In the genomic region with DNA sequence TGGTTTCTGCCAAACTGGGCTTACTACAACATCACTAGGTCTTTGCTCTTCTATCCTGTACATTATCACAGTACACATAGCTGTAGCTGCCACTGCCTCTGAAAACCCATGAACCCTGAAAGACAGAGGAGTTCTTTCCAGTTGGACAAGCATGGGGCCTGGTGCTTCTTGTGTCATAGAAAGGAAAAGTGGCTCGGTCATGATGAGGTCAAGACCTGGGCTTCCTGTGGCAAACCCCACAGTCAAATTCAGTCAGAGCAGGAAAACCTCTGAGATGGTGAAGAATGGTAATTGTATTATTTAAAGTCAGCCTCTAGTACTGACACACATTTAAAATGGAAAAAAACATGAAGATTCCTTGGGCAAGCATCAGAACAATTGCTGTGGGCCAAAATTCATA, we compare ENCODE assay signal across 12 cellular contexts.
DNase-seq lines count a peak whose midpoint lies in the region; ATAC-seq lines count a peak whose summit lies in the region.
"Had no signal": no experiment of that assay in that cellular context is flagged by ENCODE, and none has a peak within 500 bp of the region (broad histone marks: within the 10 kb centered on the region; RNA-seq: fewer than 3 reads in every experiment).

No MANE protein-coding gene starts in this region.

- no peaks in the 10 kb centered on the region for H3K36me3 Mint-ChIP-seq in T-helper 2 cell treated with Interferon-gamma antibody and Interleukin-4, amounts not matched to agents 5 μg/mL and 100 μg/mL, for 36 hours (ENCODE audit: low read depth)
- H3K36me3 Mint-ChIP-seq in naive B cell = peaks cover 0 to 5% of the 10 kb centered on the region in 2 donors
- no peaks in the 10 kb centered on the region for H3K36me3 Mint-ChIP-seq in activated T-helper 2 cell treated with anti-CD3 and anti-CD28 coated beads, Interferon-gamma antibody, Interleukin-2, Interleukin-4, amounts not matched to agents 10 μg/mL and 5 μg/mL and 100 μg/mL, durations not matched to agents 14 hours and 24 hours and 36 hours (ENCODE audit: low read depth)

- intact Hi-C loops in activated T-helper 2 cell treated with anti-CD3 and anti-CD28 coated beads, Interferon-gamma antibody, Interleukin-2, Interleukin-4, amounts not matched to agents 10 μg/mL and 5 μg/mL and 100 μg/mL, durations not matched to agents 14 hours and 24 hours and 36 hours (cut with micrococcal nuclease) = no loop called here

- peaks cover 4% of the 10 kb centered on the region for H3K4me1 Mint-ChIP-seq in T-helper 2 cell treated with Interferon-gamma antibody and Interleukin-4, amounts not matched to agents 5 μg/mL and 100 μg/mL, for 36 hours (ENCODE audit: low read depth)
- peaks cover 0 to 6% (median 4%) of the 10 kb centered on the region in 3 donors for H3K4me1 Mint-ChIP-seq in naive B cell
- H3K4me1 Mint-ChIP-seq in activated T-helper 2 cell treated with anti-CD3 and anti-CD28 coated beads, Interferon-gamma antibody, Interleukin-2, Interleukin-4, amounts not matched to agents 10 μg/mL and 5 μg/mL and 100 μg/mL, durations not matched to agents 14 hours and 24 hours and 36 hours (ENCODE audit: low read depth) = peaks cover 5% of the 10 kb centered on the region

- H3K27me3 Mint-ChIP-seq in T-helper 2 cell treated with Interferon-gamma antibody and Interleukin-4, amounts not matched to agents 5 μg/mL and 100 μg/mL, for 36 hours (ENCODE audit: low read depth) = peaks cover 3% of the 10 kb centered on the region
- peaks cover 0 to 5% (median 0%) of the 10 kb centered on the region in 3 donors for H3K27me3 Mint-ChIP-seq in naive B cell
- no peaks in the 10 kb centered on the region for H3K27me3 Mint-ChIP-seq in activated T-helper 2 cell treated with anti-CD3 and anti-CD28 coated beads, Interferon-gamma antibody, Interleukin-2, Interleukin-4, amounts not matched to agents 10 μg/mL and 5 μg/mL and 100 μg/mL, durations not matched to agents 14 hours and 24 hours and 36 hours (ENCODE audit: low read depth)

- H3K9me3 Mint-ChIP-seq in T-helper 2 cell treated with Interferon-gamma antibody and Interleukin-4, amounts not matched to agents 5 μg/mL and 100 μg/mL, for 36 hours = no peaks in the 10 kb centered on the region
- H3K9me3 Mint-ChIP-seq in naive B cell = peaks cover 0 to 20% (median 6%) of the 10 kb centered on the region in 7 donors
- H3K9me3 Mint-ChIP-seq in activated T-helper 2 cell treated with anti-CD3 and anti-CD28 coated beads, Interferon-gamma antibody, Interleukin-2, Interleukin-4, amounts not matched to agents 10 μg/mL and 5 μg/mL and 100 μg/mL, durations not matched to agents 14 hours and 24 hours and 36 hours = no peaks in the 10 kb centered on the region

- no peak overlapping the region for H3K27ac Mint-ChIP-seq in T-helper 2 cell treated with Interferon-gamma antibody and Interleukin-4, amounts not matched to agents 5 μg/mL and 100 μg/mL, for 36 hours
- peak overlapping the region in 1 of 6 donors; percentile 48 for H3K27ac Mint-ChIP-seq in naive B cell
- no peak overlapping the region for H3K27ac Mint-ChIP-seq in activated T-helper 2 cell treated with anti-CD3 and anti-CD28 coated beads, Interferon-gamma antibody, Interleukin-2, Interleukin-4, amounts not matched to agents 10 μg/mL and 5 μg/mL and 100 μg/mL, durations not matched to agents 14 hours and 24 hours and 36 hours

- DNase-seq in T-helper 2 cell treated with Interferon-gamma antibody and Interleukin-4, amounts not matched to agents 5 μg/mL and 100 μg/mL, for 36 hours (ENCODE audit: low spot score) = peak; percentile 4
- DNase-seq in T-helper 2 cell = no peak
- peak; percentile 0 for DNase-seq in naive B cell
- no peak for DNase-seq in effector CD4-positive, alpha-beta T cell
- no peak for DNase-seq in activated T-helper 2 cell treated with anti-CD3 and anti-CD28 coated beads, Interferon-gamma antibody, Interleukin-2, Interleukin-4, amounts not matched to agents 10 μg/mL and 5 μg/mL and 100 μg/mL, durations not matched to agents 14 hours and 24 hours and 36 hours (ENCODE audit: low spot score)
- DNase-seq in activated naive CD4-positive, alpha-beta T cell treated with anti-CD3 and anti-CD28 coated beads, Interleukin-2, amount 50 U/mL, for 16 hours = no peak
- DNase-seq: activated CD4-positive, alpha-beta T cell treated with anti-CD3 and anti-CD28 coated beads for 1 hour; body of pancreas; GF-D8; SW 1271 had no signal

- ATAC-seq in GM21423 (IDR thresholded peaks at IDR 0.05; ENCODE audit: unreplicated experiment) (peak; percentile 73), HG03103 (IDR thresholded peaks at IDR 0.05; ENCODE audit: low read depth, unreplicated experiment) (peak; percentile 83), naive B cell (ENCODE audit: low read depth in 2 of 2) (peak in 1 of 2 donors; percentile 32)
- ATAC-seq: body of pancreas had no signal

- no peak overlapping the region for H3K4me3 Mint-ChIP-seq in T-helper 2 cell treated with Interferon-gamma antibody and Interleukin-4, amounts not matched to agents 5 μg/mL and 100 μg/mL, for 36 hours
- no peak overlapping the region for H3K4me3 Mint-ChIP-seq in naive B cell
- no peak overlapping the region for H3K4me3 Mint-ChIP-seq in activated T-helper 2 cell treated with anti-CD3 and anti-CD28 coated beads, Interferon-gamma antibody, Interleukin-2, Interleukin-4, amounts not matched to agents 10 μg/mL and 5 μg/mL and 100 μg/mL, durations not matched to agents 14 hours and 24 hours and 36 hours (ENCODE audit: low read depth)

Comparison
In these comparisons a context has a peak if more than half of its experiments do, and no peak if none do; other contexts are left out.
1. DNase-seq: peak in T-helper 2 cell treated with Interferon-gamma antibody and Interleukin-4, amounts not matched to agents 5 μg/mL and 100 μg/mL, for 36 hours (single experiment) and naive B cell (single experiment); none in T-helper 2 cell (0 of 5), effector CD4-positive, alpha-beta T cell (single experiment), activated T-helper 2 cell treated with anti-CD3 and anti-CD28 coated beads, Interferon-gamma antibody, Interleukin-2, Interleukin-4, amounts not matched to agents 10 μg/mL and 5 μg/mL and 100 μg/mL, durations not matched to agents 14 hours and 24 hours and 36 hours (single experiment) and activated naive CD4-positive, alpha-beta T cell treated with anti-CD3 and anti-CD28 coated beads, Interleukin-2, amount 50 U/mL, for 16 hours (single experiment).